Comparison of ENCODE assay signal across 24 cellular contexts in the genomic region with DNA sequence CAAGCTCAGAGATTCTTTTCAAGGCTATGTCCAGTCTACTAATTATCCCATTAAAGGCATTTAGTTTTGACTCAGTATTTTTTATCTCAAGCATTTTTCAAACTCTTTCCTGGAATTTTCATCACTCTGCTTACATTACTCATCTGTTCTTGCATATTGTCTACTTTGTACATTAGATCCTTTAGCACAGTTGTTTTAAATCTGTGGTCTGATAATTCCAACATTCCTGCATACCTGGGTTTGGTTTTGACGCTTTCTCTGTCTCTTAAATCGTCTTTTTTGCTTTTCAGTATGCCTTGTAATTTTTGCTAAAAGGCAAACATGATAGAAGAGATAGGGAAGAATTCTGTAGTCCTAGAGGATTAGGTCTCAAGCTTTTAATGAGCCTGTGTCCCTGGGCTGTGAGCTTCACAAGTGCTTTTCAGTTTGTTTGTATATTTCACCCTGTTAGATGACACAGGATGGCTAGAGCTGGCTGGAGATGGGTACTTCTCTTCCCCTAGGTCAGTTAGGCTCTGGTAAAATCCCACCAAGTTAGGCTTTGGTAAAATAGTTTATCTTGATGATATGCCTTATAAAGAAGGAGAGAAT. TPM values are rescaled to one million over a fixed set of nuclear protein-coding genes. Genes with fewer than 3 reads are reported as not detected.
DNase-seq lines count a peak whose midpoint lies in the region; ATAC-seq and TF ChIP-seq lines count a peak whose summit lies in the region.
"Had no signal": no experiment of that assay in that cellular context is flagged by ENCODE, and none has a peak within 500 bp of the region (broad histone marks: within the 10 kb centered on the region; RNA-seq: fewer than 3 reads in every experiment).

No MANE protein-coding gene starts in this region.

- H2AK9ac ChIP-seq in IMR-90 (replicated peaks; ENCODE audit: low read depth, low read length, poor library complexity): no peak overlapping the region

- H2AFZ ChIP-seq in IMR-90 (replicated peaks; ENCODE audit: low read length, poor library complexity) (no peak overlapping the region), mesenchymal stem cell (ENCODE audit: low read depth, low read length) (no peak overlapping the region)

- H4K20me1 ChIP-seq in IMR-90 (ENCODE audit: insufficient read depth, low read length): no peaks in the 10 kb centered on the region

- H3K36me3 ChIP-seq in IMR-90 (ENCODE audit: control insufficient read depth, insufficient read depth, low read length): no peaks in the 10 kb centered on the region
- no peaks in the 10 kb centered on the region for H3K36me3 ChIP-seq in mesenchymal stem cell (ENCODE audit: control insufficient read depth in 1 of 2, insufficient read depth in 2 of 2, low read depth in 1 of 2, low read length in 2 of 2)
- H3K36me3 ChIP-seq: cardiac muscle cell, thoracic aorta had no signal

- H3K27ac ChIP-seq in IMR-90 (ENCODE audit: insufficient read depth, low read length) (peak overlapping the region; percentile 33; the same call in 1 of the 2 replicates), mesenchymal stem cell (ENCODE audit: low read length, poor library complexity, severe bottlenecking) (no peak overlapping the region)
- H3K27ac ChIP-seq: cardiac muscle cell, thoracic aorta had no signal

- H3K56ac ChIP-seq in IMR-90 (ENCODE audit: extremely low read depth, insufficient read depth, low read length): no peak overlapping the region

- WGBS in IMR-90 (ENCODE audit: extremely low coverage in 2 of 2, insufficient read length in 1 of 2), 2 experiments: no CpG with 5 or more reads among the region's 2 CpGs
- 21% methylated on average over 2 of the region's 2 CpGs for WGBS in mesenchymal stem cell

- CTCF ChIA-PET in IMR-90 (lab: Yijun Ruan, JAX): interaction anchor here (1.3 kb wide), 1 partner anchor 10 kb away, joined by 3 read pairs; no protein-coding TSS in a partner anchor

- H3K18ac ChIP-seq in IMR-90 (ENCODE audit: low read depth, low read length) (peak overlapping the region; percentile 42; the same call in 1 of the 2 replicates), mesenchymal stem cell (ENCODE audit: low read depth in 1 of 2, low read length in 2 of 2) (no peak overlapping the region)

- H2BK12ac ChIP-seq in mesenchymal stem cell (ENCODE audit: low read length in 2 of 2): no peak overlapping the region

- H3K4me3 ChIP-seq in AG10803 (ENCODE audit: low read length) (no peak overlapping the region), IMR-90 (ENCODE audit: insufficient read depth, low read depth, low read length) (no peak overlapping the region), astrocyte of the spinal cord (ENCODE audit: low read depth, low read length) (no peak overlapping the region), mesenchymal stem cell (ENCODE audit: insufficient read depth in 1 of 2, low read depth in 1 of 2, low read length in 2 of 2) (no peak overlapping the region)
- H3K4me3 ChIP-seq: cardiac muscle cell, thoracic aorta had no signal

- H3K23ac ChIP-seq in IMR-90 (ENCODE audit: low read depth, low read length) (no peak overlapping the region), mesenchymal stem cell (ENCODE audit: low read length in 2 of 2) (no peak overlapping the region)

- no peak overlapping the region for H4K5ac ChIP-seq in IMR-90 (ENCODE audit: low read depth, low read length)

- H4K91ac ChIP-seq in IMR-90 (ENCODE audit: insufficient read depth, low read depth, low read length) (no peak overlapping the region), mesenchymal stem cell (ENCODE audit: low read length) (no peak overlapping the region)

- H2AK5ac ChIP-seq in IMR-90 (ENCODE audit: low read depth, low read length) (no peak overlapping the region), mesenchymal stem cell (ENCODE audit: low read length, severe bottlenecking) (no peak overlapping the region)

- H2BK20ac ChIP-seq in IMR-90 (ENCODE audit: low read depth, low read length): no peak overlapping the region

- H2BK120ac ChIP-seq in IMR-90 (ENCODE audit: low read depth, low read length): peak overlapping the region; percentile 25; the same call in 1 of the 2 replicates
- no peak overlapping the region for H2BK120ac ChIP-seq in mesenchymal stem cell (ENCODE audit: low read depth, low read length)

- no peak for TF ChIP-seq CTCF in AG10803 (conservative IDR thresholded peaks at IDR 0.05; ENCODE audit: low read length)
- no peak for TF ChIP-seq CTCF in IMR-90 (conservative IDR thresholded peaks at IDR 0.05; ENCODE audit: low read depth, low read length)
- no peak for TF ChIP-seq CTCF in astrocyte of the spinal cord (IDR thresholded peaks at IDR 0.05; ENCODE audit: low read depth, low read length)

- H4K8ac ChIP-seq in IMR-90 (ENCODE audit: low read depth in 2 of 2, low read length in 2 of 2) (no peak overlapping the region), mesenchymal stem cell (ENCODE audit: low read length) (no peak overlapping the region)

- H3K79me1 ChIP-seq in IMR-90 (ENCODE audit: low read depth in 1 of 2, low read length in 2 of 2): no peaks in the 10 kb centered on the region
- H3K79me1 ChIP-seq in mesenchymal stem cell (replicated peaks; ENCODE audit: low read length, poor library complexity, severe bottlenecking): no peaks in the 10 kb centered on the region

- peaks cover 3% of the 10 kb centered on the region for H3K4me1 ChIP-seq in IMR-90 (ENCODE audit: control insufficient read depth, insufficient read depth, low read length)
- no peaks in the 10 kb centered on the region for H3K4me1 ChIP-seq in mesenchymal stem cell (ENCODE audit: control insufficient read depth, insufficient read depth, low read depth, low read length)

- H3K27me3 ChIP-seq in IMR-90 (ENCODE audit: control insufficient read depth, insufficient read depth, low read length) (no peaks in the 10 kb centered on the region), mesenchymal stem cell (ENCODE audit: control insufficient read depth in 1 of 2, insufficient read depth in 1 of 2, low read length in 2 of 2) (no peaks in the 10 kb centered on the region)
- H3K27me3 ChIP-seq: cardiac muscle cell had no signal

- intact Hi-C loops in IMR-90 (cut with micrococcal nuclease): no loop called here

- 0 out of 2 replicates have a peak overlapping the region, but pooled peaks have one; percentile 7 for H3K4ac ChIP-seq in IMR-90 (ENCODE audit: low read depth, low read length)
- H3K4ac ChIP-seq in mesenchymal stem cell (ENCODE audit: low read depth in 1 of 2, low read length in 2 of 2): no peak overlapping the region

- H2BK5ac ChIP-seq in IMR-90 (ENCODE audit: low read depth, low read length, poor library complexity, severe bottlenecking): no peak overlapping the region
- H2BK5ac ChIP-seq in mesenchymal stem cell (ENCODE audit: low read depth, low read length, poor library complexity, severe bottlenecking): no peak overlapping the region

- H3K9ac ChIP-seq in IMR-90 (ENCODE audit: low read depth, low read length) (no peak overlapping the region), mesenchymal stem cell (ENCODE audit: low read length) (no peak overlapping the region)

- H3K4me2 ChIP-seq in IMR-90 (ENCODE audit: low read depth, low read length): peak overlapping the region; percentile 13; the same call in 1 of the 2 replicates
- H3K4me2 ChIP-seq in mesenchymal stem cell (ENCODE audit: low read length, poor library complexity, severe bottlenecking): no peak overlapping the region

- ATAC-seq in IMR-90 (ENCODE audit: low read depth) (peak; percentile 72), GM18519 (IDR thresholded peaks at IDR 0.05; ENCODE audit: low FRiP score, unreplicated experiment) (no peak), GM18502 (IDR thresholded peaks at IDR 0.05; ENCODE audit: poor library complexity, unreplicated experiment) (no peak)
- ATAC-seq: CD8-positive, alpha-beta T cell had no signal

- no TSS peak for BruUV-seq in IMR-90 (replicated peaks; lab: Mats Ljungman, UMichigan)

- DNase-seq in AG10803 (ENCODE audit: low read depth): peak; percentile 70
- peak; percentile 52 for DNase-seq in IMR-90
- peak; percentile 51 for DNase-seq in astrocyte of the spinal cord (ENCODE audit: low read depth, low spot score)
- DNase-seq in mesenchymal stem cell: peak; percentile 63
- no peak for DNase-seq in G401 (ENCODE audit: low spot score)
- DNase-seq in DMS53 (lab: John Stamatoyannopoulos, UW): no peak
- DNase-seq: activated CD4-positive, alpha-beta T cell treated with anti-CD3 and anti-CD28 coated beads, Interleukin-2, amount 10 ng/mL, durations not matched to agents 7 days and 5 days; activated CD8-positive, alpha-beta memory T cell treated with anti-CD3 and anti-CD28 coated beads, Interleukin-2, amount 50 U/mL, for 4 hours; activated naive CD8-positive, alpha-beta T cell treated with anti-CD3 and anti-CD28 coated beads, Interleukin-2, amount 10 ng/mL, durations not matched to agents 7 days and 5 days; CD8-positive, alpha-beta T cell; DMS79; left cardiac atrium; NCI-H1417; NCI-H524 treated with DMSO at 0.1 percent for 48 hours; OCI-M1; SHP77 treated with DMSO at 0.1 percent for 48 hours; stimulated activated CD4-positive, alpha-beta T cell treated with anti-CD3 and anti-CD28 coated beads, Interleukin-2, amount 100 ng/mL, for 24 hours; stimulated activated naive CD4-positive, alpha-beta T cell had no signal

- H3K14ac ChIP-seq in IMR-90 (replicated peaks; ENCODE audit: low read depth, low read length) (no peak overlapping the region), mesenchymal stem cell (ENCODE audit: low read length in 2 of 2) (no peak overlapping the region)

- POLR2A ChIA-PET in IMR-90 (lab: Charles Lee; ENCODE audit: unreplicated experiment): no interaction called here

- no peaks in the 10 kb centered on the region for H3K9me1 ChIP-seq in IMR-90 (ENCODE audit: insufficient read depth, low read length)

- no peak for TF ChIP-seq RAD21 in IMR-90 (IDR thresholded peaks at IDR 0.05; ENCODE audit: low read length)

- TF ChIP-seq POLR2A in IMR-90 (IDR thresholded peaks at IDR 0.05; ENCODE audit: low read depth, low read length): no peak

- dilution Hi-C loops in IMR-90 (cut with HindIII; ENCODE audit: low sequenced_read_pairs, unreplicated experiment): no loop called here

- H3K9me3 ChIP-seq in IMR-90 (ENCODE audit: control insufficient read depth, insufficient read depth, low read length) (no peaks in the 10 kb centered on the region), mesenchymal stem cell (ENCODE audit: control insufficient read depth, low read length) (no peaks in the 10 kb centered on the region)
- H3K9me3 ChIP-seq: thoracic aorta had no signal

- H2BK15ac ChIP-seq in IMR-90 (ENCODE audit: low read depth, low read length) (no peak overlapping the region), mesenchymal stem cell (ENCODE audit: low read depth, poor library complexity, severe bottlenecking) (no peak overlapping the region)

- in situ Hi-C loops in IMR-90 (cut with MboI; ENCODE audit: low sequenced_read_pairs): no loop called here
- in situ Hi-C loops in astrocyte of the spinal cord (cut with HindIII; ENCODE audit: low sequenced_read_pairs): no loop called here
- in situ Hi-C loops in G401 (cut with HindIII; ENCODE audit: low sequenced_read_pairs): no loop called here

RNA-seq across cellular contexts. Expression of a gene that starts 46.1 kb away (rescaled TPM):
- 31.4 and 39.4 TPM in 2 replicates for total RNA-seq in IMR-90 (2012; rRNA removed)
- polyA plus RNA-seq in IMR-90 (2012; rRNA removed): 14.3 and 14.9 TPM in 2 replicates
- polyA plus RNA-seq in IMR-90 (2012; cell fraction: cytosol; rRNA removed): 4.9 and 11.6 TPM in 2 replicates
- polyA plus RNA-seq in IMR-90 (2012; cell fraction: nucleus; rRNA removed; ENCODE audit: low replicate concordance): 4.4 and 7.9 TPM in 2 replicates
- 61.0 TPM for polyA plus RNA-seq in mesenchymal stem cell (2013, experiment 1 of 2)
- polyA plus RNA-seq in mesenchymal stem cell (2013, experiment 2 of 2): 61.3 TPM
- 0.98 and 2.1 TPM in 2 replicates for total RNA-seq in G401 (2014; rRNA removed; shearing (Covaris generic))
- total RNA-seq: activated CD4-positive, alpha-beta T cell treated with anti-CD3 and anti-CD28 coated beads, Interleukin-2, amount 10 ng/mL, durations not matched to agents 7 days and 5 days; activated naive CD8-positive, alpha-beta T cell treated with anti-CD3 and anti-CD28 coated beads, Interleukin-2, amount 10 ng/mL, durations not matched to agents 7 days and 5 days; activated T-helper 2 cell treated with anti-CD3 and anti-CD28 coated beads, Interferon-gamma antibody, Interleukin-2, Interleukin-4, amounts not matched to agents 10 μg/mL and 5 μg/mL and 100 μg/mL, durations not matched to agents 14 hours and 24 hours and 36 hours; CD8-positive, alpha-beta T cell; T-helper 1 cell treated with Interleukin-12 subunit alpha and Interleukin-12 subunit beta and Interleukin-4 antibody, amounts not matched to agents 30 ng/mL and 1 ng/mL, for 36 hours had no signal

Comparison
In these comparisons a context has a peak if more than half of its experiments do, and no peak if none do; other contexts are left out.
1. DNase-seq: peak in AG10803 (single experiment), IMR-90 (single experiment), astrocyte of the spinal cord (single experiment) and mesenchymal stem cell (single experiment); none in G401 (single experiment) and DMS53 (single experiment).
2. RNA of a gene that starts 46.1 kb away (total RNA-seq): 31.4 to 39.4 TPM in IMR-90; 0.98 to 2.1 TPM in G401; every median in the first group is over 10 times any median in the second.